ENCODE assay signal across 20 cellular contexts in genomic region chr2:154189963-154190362, GRCh38.
"Had no signal": no experiment of that assay in that cellular context is flagged by ENCODE, and none has a peak within 500 bp of the region (broad histone marks: within the 10 kb centered on the region; RNA-seq: fewer than 3 reads in every experiment).

No MANE protein-coding gene starts in this region.

- H3K36me3 Mint-ChIP-seq: activated naive CD4-positive, alpha-beta T cell treated with anti-CD3 and anti-CD28 coated beads, Interleukin-2, amount 50 U/mL, for 72 hours; naive thymus-derived CD4-positive, alpha-beta T cell; stimulated activated naive B cell treated with anti-CD40 and anti-IgM and Interleukin-4, amounts not matched to agents 10 μg/mL and 1 μg/mL and 100 μg/mL, for 72 hours had no signal

- H3K4me1 Mint-ChIP-seq: stimulated activated naive B cell treated with anti-CD40 and anti-IgM and Interleukin-4, amounts not matched to agents 10 μg/mL and 1 μg/mL and 100 μg/mL, for 72 hours had no signal

- H3K27me3 Mint-ChIP-seq: dendritic cell treated with granulocyte-macrophage colony-stimulating factor and Interleukin-4, amounts not matched to agents 40 ng/mL and 50 ng/mL, for 4 days; naive thymus-derived CD4-positive, alpha-beta T cell; progenitor cell of endocrine pancreas; stimulated activated naive B cell treated with anti-CD40 and anti-IgM and Interleukin-4, amounts not matched to agents 10 μg/mL and 1 μg/mL and 100 μg/mL, for 72 hours had no signal

- H3K27ac Mint-ChIP-seq: activated CD8-positive, alpha-beta T cell treated with anti-CD3 and anti-CD28 coated beads, Interleukin-2, amount 10 ng/mL, durations not matched to agents 7 days and 5 days; activated naive CD4-positive, alpha-beta T cell treated with anti-CD3 and anti-CD28 coated beads, Interleukin-2, amount 50 U/mL, for 72 hours; dendritic cell treated with granulocyte-macrophage colony-stimulating factor and Interleukin-4, amounts not matched to agents 40 ng/mL and 50 ng/mL, for 4 days; naive thymus-derived CD4-positive, alpha-beta T cell; progenitor cell of endocrine pancreas; stimulated activated naive B cell treated with anti-CD40 and anti-IgM and Interleukin-4, amounts not matched to agents 10 μg/mL and 1 μg/mL and 100 μg/mL, for 72 hours had no signal

- H3K36me3 ChIP-seq: ascending aorta, brain microvascular endothelial cell, lower lobe of right lung, transverse colon had no signal

- DNase-seq: activated CD4-positive, alpha-beta T cell treated with anti-CD3 and anti-CD28 coated beads, Interleukin-2, amount 50 U/mL, for 1 hour; activated CD8-positive, alpha-beta T cell treated with anti-CD3 and anti-CD28 coated beads, Interleukin-2, amount 10 ng/mL, durations not matched to agents 7 days and 5 days; activated gamma-delta T cell treated with Interleukin-2 at 50 U/mL for 16 hours; brain microvascular endothelial cell; caudate nucleus; effector CD4-positive, alpha-beta T cell; kidney; lower lobe of right lung; naive thymus-derived CD4-positive, alpha-beta T cell; stimulated activated CD4-positive, alpha-beta T cell treated with anti-CD3 and anti-CD28 coated beads, Interleukin-2, amount 100 ng/mL, for 48 hours; stimulated activated CD8-positive, alpha-beta memory T cell treated with anti-CD3 and anti-CD28 coated beads, Interleukin-4, amount 100 ng/mL, for 48 hours; stimulated activated naive B cell treated with anti-CD40 and anti-IgM and Interleukin-4, amounts not matched to agents 10 μg/mL and 1 μg/mL and 100 μg/mL, for 72 hours; transverse colon had no signal

- H3K27me3 ChIP-seq: ascending aorta, brain microvascular endothelial cell, transverse colon had no signal

- H3K4me1 ChIP-seq: ascending aorta, lower lobe of right lung, transverse colon had no signal

- H3K4me3 ChIP-seq: ascending aorta, lower lobe of right lung, transverse colon had no signal

- H3K4me3 Mint-ChIP-seq: activated CD8-positive, alpha-beta T cell treated with anti-CD3 and anti-CD28 coated beads, Interleukin-2, amount 10 ng/mL, durations not matched to agents 7 days and 5 days; dendritic cell treated with granulocyte-macrophage colony-stimulating factor and Interleukin-4, amounts not matched to agents 40 ng/mL and 50 ng/mL, for 4 days; naive thymus-derived CD4-positive, alpha-beta T cell; stimulated activated naive B cell treated with anti-CD40 and anti-IgM and Interleukin-4, amounts not matched to agents 10 μg/mL and 1 μg/mL and 100 μg/mL, for 72 hours had no signal

- ATAC-seq: activated CD4-positive, CD25-positive, alpha-beta regulatory T cell treated with anti-CD3 and anti-CD28 coated beads, Interleukin-2, amount 50 U/mL, for 24 hours; activated CD8-positive, alpha-beta T cell treated with anti-CD3 and anti-CD28 coated beads, Interleukin-2, amount 10 ng/mL, durations not matched to agents 7 days and 5 days; activated naive CD4-positive, alpha-beta T cell treated with anti-CD3 and anti-CD28 coated beads, Interleukin-2, amount 50 U/mL, for 72 hours; left lobe of liver; lower lobe of right lung; naive thymus-derived CD4-positive, alpha-beta T cell; stimulated activated naive B cell treated with anti-CD40 and anti-IgM and Interleukin-4, amounts not matched to agents 10 μg/mL and 1 μg/mL and 100 μg/mL, for 72 hours had no signal

- H3K9me3 ChIP-seq: ascending aorta, transverse colon had no signal

- H3K27ac ChIP-seq: ascending aorta, brain microvascular endothelial cell, lower lobe of right lung, transverse colon, VCaP had no signal
